Comparison of ENCODE assay signal across 8 cellular contexts in the genomic region with DNA sequence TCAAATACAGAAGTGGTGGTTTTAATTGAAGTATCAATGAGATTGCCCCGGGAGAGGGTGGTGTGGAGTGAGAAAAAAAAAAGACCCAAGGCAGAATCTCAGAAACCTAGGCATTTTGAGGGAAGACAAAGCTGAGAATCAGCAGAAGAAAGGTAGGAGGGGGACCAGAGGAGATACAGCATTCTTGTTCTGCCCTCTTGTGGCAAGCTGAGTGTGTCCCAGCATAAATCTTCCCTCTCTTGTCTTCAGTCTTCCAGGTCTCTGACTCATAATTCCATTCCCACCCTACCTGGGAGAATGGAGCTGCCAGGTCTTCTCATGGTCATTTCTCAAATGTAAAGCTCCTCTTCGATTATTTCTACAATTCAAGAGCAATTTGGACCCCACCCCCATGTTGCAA. TPM values are rescaled to one million over a fixed set of nuclear protein-coding genes. Genes with fewer than 3 reads are reported as not detected.
DNase-seq lines count a peak whose midpoint lies in the region; ATAC-seq and TF ChIP-seq lines count a peak whose summit lies in the region.

No MANE protein-coding gene starts in this region.

- peaks cover 8 to 10% of the 10 kb centered on the region in 2 donors for H3K4me1 Mint-ChIP-seq in stimulated activated naive B cell treated with anti-CD40 and anti-IgM and Interleukin-4, amounts not matched to agents 10 μg/mL and 1 μg/mL and 100 μg/mL, for 72 hours

- H3K4me3 Mint-ChIP-seq in stimulated activated naive B cell treated with anti-CD40 and anti-IgM and Interleukin-4, amounts not matched to agents 10 μg/mL and 1 μg/mL and 100 μg/mL, for 72 hours, result no peak overlapping the region

- H3K36me3 ChIP-seq in heart left ventricle (no peaks in the 10 kb centered on the region), NT2/D1 (ENCODE audit: insufficient read depth, insufficient read length, low read length) (peaks cover 4% of the 10 kb centered on the region), esophagus muscularis mucosa (peaks cover 0 to 6% (median 0%) of the 10 kb centered on the region in 4 donors)

- H3K9me3 ChIP-seq in heart left ventricle (peaks cover 0 to 21% (median 0%) of the 10 kb centered on the region in 12 donors), NT2/D1 (ENCODE audit: insufficient read depth, low read length) (peaks cover 29% of the 10 kb centered on the region), esophagus muscularis mucosa (no peaks in the 10 kb centered on the region)

- TF ChIP-seq CTCF in heart left ventricle (IDR thresholded peaks at IDR 0.05), result peak in 11 of 12 donors; percentile 15 to 56 (median 43)
- TF ChIP-seq CTCF in esophagus muscularis mucosa (IDR thresholded peaks at IDR 0.05), result peak; percentile 30 to 52 (median 44)

- H3K36me3 Mint-ChIP-seq in stimulated activated naive B cell treated with anti-CD40 and anti-IgM and Interleukin-4, amounts not matched to agents 10 μg/mL and 1 μg/mL and 100 μg/mL, for 72 hours, result peaks cover 21 to 30% of the 10 kb centered on the region in 2 donors

- H3K27me3 ChIP-seq in heart left ventricle (no peaks in the 10 kb centered on the region), NT2/D1 (ENCODE audit: insufficient read depth, insufficient read length) (no peaks in the 10 kb centered on the region), esophagus muscularis mucosa (no peaks in the 10 kb centered on the region)

- DNase-seq in heart left ventricle, result peak in 1 of 5 donors; percentile 19
- DNase-seq in cardiac septum (ENCODE audit: low spot score), result no peak
- DNase-seq in NT2/D1 (ENCODE audit: low read depth, low spot score), result peak; percentile 35
- DNase-seq in esophagus muscularis mucosa (ENCODE audit: extremely low spot score), result no peak
- DNase-seq in renal cortical epithelial cell (ENCODE audit: low read depth), result peak; percentile 5
- no peak for DNase-seq in stimulated activated naive B cell treated with anti-CD40 and anti-IgM and Interleukin-4, amounts not matched to agents 10 μg/mL and 1 μg/mL and 100 μg/mL, for 72 hours

- H3K27ac ChIP-seq in heart left ventricle (no peak overlapping the region), esophagus muscularis mucosa (replicated peaks in 1 of 4) (no peak overlapping the region)

- 4 to 10% (median 9%) methylated on average over 2 of the region's 2 CpGs for WGBS in heart left ventricle, 4 donors
- 5% methylated on average over 2 of the region's 2 CpGs for WGBS in esophagus muscularis mucosa

- ATAC-seq in heart left ventricle, result peak in 1 of 4 donors; percentile 54
- ATAC-seq in GM21825 (IDR thresholded peaks at IDR 0.05; ENCODE audit: unreplicated experiment), result no peak
- no peak for ATAC-seq in GM21367 (IDR thresholded peaks at IDR 0.05; ENCODE audit: unreplicated experiment)
- no peak for ATAC-seq in stimulated activated naive B cell treated with anti-CD40 and anti-IgM and Interleukin-4, amounts not matched to agents 10 μg/mL and 1 μg/mL and 100 μg/mL, for 72 hours (replicated peaks)

- peaks cover 0 to 3% of the 10 kb centered on the region in 2 donors for H3K27me3 Mint-ChIP-seq in stimulated activated naive B cell treated with anti-CD40 and anti-IgM and Interleukin-4, amounts not matched to agents 10 μg/mL and 1 μg/mL and 100 μg/mL, for 72 hours

- no peak for TF ChIP-seq EP300 in esophagus muscularis mucosa (IDR thresholded peaks at IDR 0.05)

- H3K4me3 ChIP-seq in heart left ventricle (no peak overlapping the region), NT2/D1 (ENCODE audit: insufficient read length, low read depth) (no peak overlapping the region), esophagus muscularis mucosa (no peak overlapping the region)

- H3K27ac Mint-ChIP-seq in stimulated activated naive B cell treated with anti-CD40 and anti-IgM and Interleukin-4, amounts not matched to agents 10 μg/mL and 1 μg/mL and 100 μg/mL, for 72 hours, result no peak overlapping the region

- H3K4me1 ChIP-seq in heart left ventricle (no peaks in the 10 kb centered on the region), NT2/D1 (ENCODE audit: insufficient read depth, insufficient read length) (no peaks in the 10 kb centered on the region), esophagus muscularis mucosa (no peaks in the 10 kb centered on the region)

- intact Hi-C loops in heart left ventricle (cut with DNase I) (loop anchor here in 1 of 10 donors (5.0 kb wide), 1 partner anchor 218 kb away; no protein-coding TSS in a partner anchor), cardiac septum (cut with DNase I) (no loop called here), esophagus muscularis mucosa (cut with DNase I) (loop anchor here (10.0 kb wide), 1 partner anchor 366 kb away; a partner anchor contains a TSS)

- no peak overlapping the region for H3K9ac ChIP-seq in NT2/D1 (ENCODE audit: insufficient read length, low read depth)

- TF ChIP-seq POLR2A in heart left ventricle (IDR thresholded peaks at IDR 0.05) (no peak), esophagus muscularis mucosa (IDR thresholded peaks at IDR 0.05; ENCODE audit: low read depth) (no peak)

- peaks cover 4 to 8% of the 10 kb centered on the region in 2 donors for H3K9me3 Mint-ChIP-seq in stimulated activated naive B cell treated with anti-CD40 and anti-IgM and Interleukin-4, amounts not matched to agents 10 μg/mL and 1 μg/mL and 100 μg/mL, for 72 hours

RNA-seq across cellular contexts. Expression of a gene that starts 32.7 kb away (rescaled TPM):
- 10 to 100 TPM; 60.0 to 97.1 (median 71.9) TPM for total RNA-seq in heart left ventricle
- 10 to 100 TPM; 19.2 to 38.9 TPM for polyA plus RNA-seq in heart left ventricle
- 79.9 TPM for total RNA-seq in cardiac septum
- total RNA-seq in esophagus muscularis mucosa, result 10 to 100 TPM; 32.6 to 57.9 (median 44.0) TPM
- 61.8 and 148 TPM in 2 replicates for total RNA-seq in renal cortical epithelial cell

Comparison
In these comparisons a context has a peak if more than half of its experiments do, and no peak if none do; other contexts are left out.
1. DNase-seq: peak in NT2/D1 (single experiment) and renal cortical epithelial cell (single experiment); none in cardiac septum (single experiment), esophagus muscularis mucosa (single experiment) and stimulated activated naive B cell treated with anti-CD40 and anti-IgM and Interleukin-4, amounts not matched to agents 10 μg/mL and 1 μg/mL and 100 μg/mL, for 72 hours (single experiment).